In the genomic region with DNA sequence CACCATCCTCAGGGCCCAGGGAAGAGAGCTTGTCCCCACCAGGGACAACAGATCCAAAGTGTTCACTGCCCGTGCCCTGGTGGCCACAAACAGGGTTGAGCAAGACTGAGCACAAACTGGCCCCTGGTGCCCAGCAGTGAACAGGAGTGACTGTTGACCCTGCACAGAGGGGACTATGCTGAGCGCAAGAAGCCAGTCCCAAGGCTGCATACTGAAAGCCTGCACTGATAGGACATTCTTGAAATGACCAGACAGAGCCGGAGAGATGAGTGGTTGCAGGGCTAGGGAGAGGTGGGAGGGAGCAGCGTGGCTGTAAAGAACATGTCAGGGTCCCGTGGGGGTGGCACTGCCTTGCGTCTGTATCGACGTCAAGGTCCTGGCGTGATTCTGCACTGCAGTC, we compare ENCODE assay signal across 1 cellular context.
TF ChIP-seq lines count a peak whose summit lies in the region.

No MANE protein-coding gene starts in this region.

TF ChIP-seq in WTC11, 78 proteins besides CTCF, POLR2A, EP300 and RAD21 (continued from another document):
- TF ChIP-seq, protein P1, sequence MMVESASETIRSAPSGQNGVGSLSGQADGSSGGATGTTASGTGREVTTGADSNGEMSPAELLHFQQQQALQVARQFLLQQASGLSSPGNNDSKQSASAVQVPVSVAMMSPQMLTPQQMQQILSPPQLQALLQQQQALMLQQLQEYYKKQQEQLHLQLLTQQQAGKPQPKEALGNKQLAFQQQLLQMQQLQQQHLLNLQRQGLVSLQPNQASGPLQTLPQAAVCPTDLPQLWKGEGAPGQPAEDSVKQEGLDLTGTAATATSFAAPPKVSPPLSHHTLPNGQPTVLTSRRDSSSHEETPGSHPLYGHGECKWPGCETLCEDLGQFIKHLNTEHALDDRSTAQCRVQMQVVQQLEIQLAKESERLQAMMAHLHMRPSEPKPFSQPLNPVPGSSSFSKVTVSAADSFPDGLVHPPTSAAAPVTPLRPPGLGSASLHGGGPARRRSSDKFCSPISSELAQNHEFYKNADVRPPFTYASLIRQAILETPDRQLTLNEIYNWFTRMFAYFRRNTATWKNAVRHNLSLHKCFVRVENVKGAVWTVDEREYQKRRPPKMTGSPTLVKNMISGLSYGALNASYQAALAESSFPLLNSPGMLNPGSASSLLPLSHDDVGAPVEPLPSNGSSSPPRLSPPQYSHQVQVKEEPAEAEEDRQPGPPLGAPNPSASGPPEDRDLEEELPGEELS (CRISPR knock-in tag; IDR thresholded peaks at IDR 0.05), result no peak
- TF ChIP-seq FOXP1 (CRISPR knock-in tag; IDR thresholded peaks at IDR 0.05; ENCODE audit: borderline replicate concordance) (no peak), OVOL2 (CRISPR knock-in tag; IDR thresholded peaks at IDR 0.05; ENCODE audit: borderline replicate concordance) (no peak), ZNF121 (CRISPR knock-in tag; IDR thresholded peaks at IDR 0.05) (no peak), MXD4 (CRISPR knock-in tag; IDR thresholded peaks at IDR 0.05; ENCODE audit: borderline replicate concordance) (no peak), TCF7 (CRISPR knock-in tag; IDR thresholded peaks at IDR 0.05; ENCODE audit: low read depth) (no peak)
- TF ChIP-seq, protein P2, sequence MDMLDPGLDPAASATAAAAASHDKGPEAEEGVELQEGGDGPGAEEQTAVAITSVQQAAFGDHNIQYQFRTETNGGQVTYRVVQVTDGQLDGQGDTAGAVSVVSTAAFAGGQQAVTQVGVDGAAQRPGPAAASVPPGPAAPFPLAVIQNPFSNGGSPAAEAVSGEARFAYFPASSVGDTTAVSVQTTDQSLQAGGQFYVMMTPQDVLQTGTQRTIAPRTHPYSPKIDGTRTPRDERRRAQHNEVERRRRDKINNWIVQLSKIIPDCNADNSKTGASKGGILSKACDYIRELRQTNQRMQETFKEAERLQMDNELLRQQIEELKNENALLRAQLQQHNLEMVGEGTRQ (CRISPR knock-in tag; IDR thresholded peaks at IDR 0.05), result no peak
- TF ChIP-seq, protein P3, sequence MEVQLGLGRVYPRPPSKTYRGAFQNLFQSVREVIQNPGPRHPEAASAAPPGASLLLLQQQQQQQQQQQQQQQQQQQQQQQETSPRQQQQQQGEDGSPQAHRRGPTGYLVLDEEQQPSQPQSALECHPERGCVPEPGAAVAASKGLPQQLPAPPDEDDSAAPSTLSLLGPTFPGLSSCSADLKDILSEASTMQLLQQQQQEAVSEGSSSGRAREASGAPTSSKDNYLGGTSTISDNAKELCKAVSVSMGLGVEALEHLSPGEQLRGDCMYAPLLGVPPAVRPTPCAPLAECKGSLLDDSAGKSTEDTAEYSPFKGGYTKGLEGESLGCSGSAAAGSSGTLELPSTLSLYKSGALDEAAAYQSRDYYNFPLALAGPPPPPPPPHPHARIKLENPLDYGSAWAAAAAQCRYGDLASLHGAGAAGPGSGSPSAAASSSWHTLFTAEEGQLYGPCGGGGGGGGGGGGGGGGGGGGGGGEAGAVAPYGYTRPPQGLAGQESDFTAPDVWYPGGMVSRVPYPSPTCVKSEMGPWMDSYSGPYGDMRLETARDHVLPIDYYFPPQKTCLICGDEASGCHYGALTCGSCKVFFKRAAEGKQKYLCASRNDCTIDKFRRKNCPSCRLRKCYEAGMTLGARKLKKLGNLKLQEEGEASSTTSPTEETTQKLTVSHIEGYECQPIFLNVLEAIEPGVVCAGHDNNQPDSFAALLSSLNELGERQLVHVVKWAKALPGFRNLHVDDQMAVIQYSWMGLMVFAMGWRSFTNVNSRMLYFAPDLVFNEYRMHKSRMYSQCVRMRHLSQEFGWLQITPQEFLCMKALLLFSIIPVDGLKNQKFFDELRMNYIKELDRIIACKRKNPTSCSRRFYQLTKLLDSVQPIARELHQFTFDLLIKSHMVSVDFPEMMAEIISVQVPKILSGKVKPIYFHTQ (CRISPR knock-in tag; IDR thresholded peaks at IDR 0.05), result no peak
TF ChIP-seq in WTC11: peak in this region for 0.
